34 cellular contexts compared by ENCODE assay signal in genomic region chr21:19992540-19992939, GRCh38.
"Had no signal": no experiment of that assay in that cellular context is flagged by ENCODE, and none has a peak within 500 bp of the region (broad histone marks: within the 10 kb centered on the region; RNA-seq: fewer than 3 reads in every experiment).

No MANE protein-coding gene starts in this region.

- H3K27ac ChIP-seq: adrenal gland, body of pancreas, brain microvascular endothelial cell, breast epithelium, VCaP had no signal

- H3K36me3 ChIP-seq: adrenal gland, brain microvascular endothelial cell, breast epithelium had no signal

- H3K4me3 ChIP-seq: adrenal gland, body of pancreas, breast epithelium had no signal

- H3K9me3 ChIP-seq: body of pancreas, breast epithelium had no signal

- H3K4me1 ChIP-seq: adrenal gland, body of pancreas, breast epithelium had no signal

- FAIRE-seq: astrocyte, colon, TTC549 had no signal

- DNase-seq: activated B cell treated with CpG ODN at 0.5 μM for 24 hours; activated CD4-positive, alpha-beta memory T cell treated with anti-CD3 and anti-CD28 coated beads for 36 hours; activated CD4-positive, alpha-beta T cell treated with anti-CD3 and anti-CD28 coated beads for 4 hours; activated CD4-positive, alpha-beta T cell treated with anti-CD3 and anti-CD28 coated beads, Interleukin-2, amount 10 ng/mL, durations not matched to agents 24 days and 14 days; activated CD4-positive, alpha-beta T cell treated with anti-CD3 and anti-CD28 coated beads, Interleukin-2, amount 50 U/mL, for 1 hour; activated CD4-positive, alpha-beta T cell treated with anti-CD3 and anti-CD28 coated beads, Interleukin-2, amount 50 U/mL, for 4 hours; activated CD4-positive, CD25-positive, alpha-beta regulatory T cell treated with anti-CD3 and anti-CD28 coated beads, Interleukin-2, amount 50 U/mL, for 72 hours; activated CD8-positive, alpha-beta memory T cell treated with anti-CD3 and anti-CD28 coated beads, Interleukin-2, amount 50 U/mL, for 4 hours; activated CD8-positive, alpha-beta T cell treated with anti-CD3 and anti-CD28 coated beads for 36 hours; activated effector memory CD4-positive, alpha-beta T cell treated with anti-CD3 and anti-CD28 coated beads, Interleukin-2, amount 50 U/mL, for 16 hours; activated gamma-delta T cell treated with Interleukin-2 at 50 U/mL for 16 hours; activated naive CD4-positive, alpha-beta T cell; activated naive CD4-positive, alpha-beta T cell treated with anti-CD3 and anti-CD28 coated beads for 36 hours; activated naive CD4-positive, alpha-beta T cell treated with anti-CD3 and anti-CD28 coated beads, Interleukin-2, amount 50 U/mL, for 16 hours; activated naive CD8-positive, alpha-beta T cell treated with anti-CD3 and anti-CD28 coated beads for 36 hours; activated T-cell treated with anti-CD3 and anti-CD28 coated beads for 4 hours; activated T-cell treated with anti-CD3 and anti-CD28 coated beads, Interleukin-2, amount 50 U/mL, for 1 hour; activated T-cell treated with anti-CD3 and anti-CD28 coated beads, Interleukin-2, amount 50 U/mL, for 4 hours; activated T-cell treated with anti-CD3 and anti-CD28 coated beads, Interleukin-2, amount 50 U/mL, for 72 hours; adrenal gland; amniotic stem cell; aorta; body of pancreas; brain microvascular endothelial cell; central memory CD4-positive, alpha-beta T cell; T-helper 2 cell; T-helper 9 cell had no signal

- ATAC-seq: activated CD8-positive, alpha-beta T cell treated with anti-CD3 and anti-CD28 coated beads for 36 hours; activated naive CD4-positive, alpha-beta T cell treated with anti-CD3 and anti-CD28 coated beads, Interleukin-2, amount 50 U/mL, for 72 hours; activated T-cell treated with anti-CD3 and anti-CD28 coated beads, Interleukin-2, amount 50 U/mL, for 4 hours; activated T-cell treated with anti-CD3 and anti-CD28 coated beads, Interleukin-2, amount 50 U/mL, for 72 hours; activated T-helper 17 cell treated with anti-CD3 and anti-CD28 coated beads, Interleukin-2, amount 50 U/mL, for 72 hours; body of pancreas had no signal

- H3K27me3 ChIP-seq: adrenal gland, body of pancreas, brain microvascular endothelial cell, breast epithelium had no signal
